9 cellular contexts compared by ENCODE assay signal in genomic region chr1:166133276-166133841, GRCh38. TPM values are rescaled to one million over a fixed set of nuclear protein-coding genes. Genes with fewer than 3 reads are reported as not detected.
A peak's percentile ranks its signal among the peaks of the same experiment; 100 is the strongest.
DNase-seq lines count a peak whose midpoint lies in the region; ATAC-seq, FAIRE-seq and TF ChIP-seq lines count a peak whose summit lies in the region.
"Had no signal": no experiment of that assay in that cellular context is flagged by ENCODE, and none has a peak within 500 bp of the region (broad histone marks: within the 10 kb centered on the region; RNA-seq: fewer than 3 reads in every experiment).

No MANE protein-coding gene starts in this region.

- no peaks in the 10 kb centered on the region for H3K9me2 ChIP-seq in GM23248 (ENCODE audit: insufficient read depth)

- H3K27ac ChIP-seq in SK-N-MC (no peak overlapping the region), GM23248 (no peak overlapping the region)
- H3K27ac ChIP-seq: skin epidermis had no signal

- H2AFZ ChIP-seq in GM23248 = no peak overlapping the region

- H3K4me1 ChIP-seq in GM23248 (ENCODE audit: insufficient read depth) = no peaks in the 10 kb centered on the region

- no peak overlapping the region for H3K4me3 ChIP-seq in AG10803 (ENCODE audit: low read length)
- no peak overlapping the region for H3K4me3 ChIP-seq in SK-N-MC
- H3K4me3 ChIP-seq in GM23248 = no peak overlapping the region
- H3K4me3 ChIP-seq: skin epidermis had no signal

- no peaks in the 10 kb centered on the region for H3K36me3 ChIP-seq in SK-N-MC (ENCODE audit: insufficient read depth, low read length)
- no peaks in the 10 kb centered on the region for H3K36me3 ChIP-seq in GM23248 (ENCODE audit: low read depth)

- no peaks in the 10 kb centered on the region for H4K20me1 ChIP-seq in GM23248 (ENCODE audit: insufficient read depth)

- no peaks in the 10 kb centered on the region for H3F3A ChIP-seq in GM23248 (ENCODE audit: insufficient read depth)

- no peaks in the 10 kb centered on the region for H3K27me3 ChIP-seq in GM23248 (replicated peaks; ENCODE audit: insufficient read depth)

- WGBS in GM23248 (ENCODE audit: low coverage in 1 of 2, low lambda C conversion rate in 2 of 2, missing lambda C conversion rate in 2 of 2), 2 experiments = 66 to 68% methylated on average over 7 of the region's 7 CpGs

- no peak for ATAC-seq in omental fat pad (ENCODE audit: low FRiP score)

- H3K79me2 ChIP-seq in GM23248 (ENCODE audit: insufficient read depth) = no peaks in the 10 kb centered on the region

- TF ChIP-seq CTCF in AG10803 (conservative IDR thresholded peaks at IDR 0.05; ENCODE audit: low read length) (peak; percentile 33), omental fat pad (IDR thresholded peaks at IDR 0.05) (no peak)

- H3K9ac ChIP-seq in SK-N-MC (ENCODE audit: insufficient read length) (no peak overlapping the region), GM23248 (no peak overlapping the region)

- no peaks in the 10 kb centered on the region for H3K9me3 ChIP-seq in SK-N-MC (ENCODE audit: low read depth, low read length)
- H3K9me3 ChIP-seq in GM23248 (ENCODE audit: low read depth) = no peaks in the 10 kb centered on the region

- H3K4me2 ChIP-seq in GM23248 (ENCODE audit: unreplicated experiment) = no peak overlapping the region

- DNase-seq in AG10803 (ENCODE audit: low read depth) = no peak
- no peak for DNase-seq in GM18507 (ENCODE audit: extremely low spot score, insufficient read length, low read depth)
- DNase-seq in SK-N-MC (ENCODE audit: low read depth, low spot score) = peak; percentile 1
- peak; percentile 5 for DNase-seq in germinal center (ENCODE audit: low spot score)
- DNase-seq in GM23248 = no peak
- no peak for DNase-seq in effector CD8-positive, alpha-beta T cell (lab: John Stamatoyannopoulos, UW)
- no peak for DNase-seq in NCI-H2196 treated with DMSO at 0.1 percent for 48 hours (lab: John Stamatoyannopoulos, UW; ENCODE audit: unreplicated experiment)
- no peak for DNase-seq in omental fat pad (ENCODE audit: low spot score)

- in situ Hi-C loops in GM23248 (cut with MboI) = no loop called here

- FAIRE-seq in GM18507 (lab: Jason Lieb, UNC) = peak; percentile 38

RNA-seq across cellular contexts. Expression of gene FAM78B, which starts 33.4 kb away (rescaled TPM):
- total RNA-seq in GM23248 (2014; rRNA removed; shearing (Covaris generic)) = 0.43 TPM in 1 of 2 replicates, not detected in the other
- polyA plus RNA-seq in GM23248 (2016; fragmentation: Nextera tagmentation; extraction: Ambion mirVana) = 0.16 TPM in 1 of 2 replicates, not detected in the other
- 1 to 10 TPM; 1.1 to 2.0 (median 1.5) TPM for total RNA-seq in omental fat pad

Comparison
In these comparisons a context has a peak if more than half of its experiments do, and no peak if none do; other contexts are left out.
1. DNase-seq: peak in SK-N-MC (single experiment) and germinal center (single experiment); none in AG10803 (single experiment), GM18507 (single experiment), GM23248 (single experiment), effector CD8-positive, alpha-beta T cell (single experiment), NCI-H2196 treated with DMSO at 0.1 percent for 48 hours (single experiment) and omental fat pad (single experiment).